Comparison of ENCODE assay signal across 20 cellular contexts in genomic region chr6:45082091-45082490, GRCh38.
"Had no signal": no experiment of that assay in that cellular context is flagged by ENCODE, and none has a peak within 500 bp of the region (broad histone marks: within the 10 kb centered on the region; RNA-seq: fewer than 3 reads in every experiment).

No MANE protein-coding gene starts in this region.

- H3K9ac ChIP-seq: SK-N-SH had no signal

- H3K4me2 ChIP-seq: SK-N-SH had no signal

- H3K27ac ChIP-seq: HL-60, RWPE1 had no signal

- DNase-seq: KBM-7, MV-4-11, NCI-H1048, NCI-H1105 treated with DMSO at 0.1 percent for 48 hours, NCI-H1417 treated with DMSO at 0.1 percent for 48 hours, NCI-H146, NCI-H1694 treated with DMSO at 0.1 percent for 48 hours, NCI-H1930, NCI-H2081, NCI-H2107, NCI-H2227 treated with DMSO at 0.1 percent for 48 hours, NCI-H510A, NCI-H524 treated with DMSO at 0.1 percent for 48 hours, NCI-H69, NCI-H774, PC-3, SHP77, SK-N-SH had no signal
